Comparison of ENCODE assay signal across 1 cellular context in the genomic region with DNA sequence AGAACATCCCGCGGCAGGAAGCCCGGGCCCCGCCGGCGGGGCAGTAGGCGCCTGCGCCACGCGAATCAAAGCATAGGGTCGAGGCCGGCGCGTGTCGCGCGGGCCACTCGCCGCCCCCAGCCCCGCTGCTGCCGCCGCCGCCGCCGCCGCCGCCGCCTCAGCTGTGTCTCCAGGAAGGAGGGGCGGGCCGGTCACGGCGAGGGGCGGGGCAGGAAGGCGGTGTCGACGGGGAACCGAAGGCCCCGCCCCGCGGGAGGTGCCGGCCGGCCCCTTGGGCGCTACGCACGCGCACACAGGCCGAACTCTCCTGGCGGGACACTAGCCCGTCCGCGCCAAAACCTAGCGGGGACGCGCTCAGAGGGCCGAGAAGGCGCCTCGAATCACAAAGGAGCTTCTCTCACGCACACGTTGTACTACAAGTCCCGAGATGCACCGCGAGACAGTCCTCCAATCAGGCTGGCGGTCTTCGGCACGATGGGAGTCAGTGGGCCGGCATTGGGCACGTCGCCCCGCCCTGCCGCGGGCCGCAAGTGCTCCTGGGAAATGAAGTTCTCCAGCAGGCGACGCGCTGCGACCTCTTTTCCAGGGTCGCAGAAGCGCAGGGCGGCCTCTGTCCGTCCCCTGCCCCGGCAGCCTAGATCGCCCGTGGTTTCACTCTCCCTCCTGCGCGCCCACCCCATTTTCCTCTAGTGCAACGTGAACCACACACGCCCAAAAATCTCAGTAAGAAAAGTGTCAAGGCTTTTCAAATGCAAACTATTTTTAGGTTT.
TF ChIP-seq lines count a peak whose summit lies in the region.

A gene (minus strand): TSS at position 171 of the 770 bp plus-strand sequence. CDS start 164 bp downstream, at position 7.

TF ChIP-seq in GM12878, 131 proteins besides CTCF, POLR2A, EP300 and RAD21 (continued from another document):
- TF ChIP-seq, protein P1, sequence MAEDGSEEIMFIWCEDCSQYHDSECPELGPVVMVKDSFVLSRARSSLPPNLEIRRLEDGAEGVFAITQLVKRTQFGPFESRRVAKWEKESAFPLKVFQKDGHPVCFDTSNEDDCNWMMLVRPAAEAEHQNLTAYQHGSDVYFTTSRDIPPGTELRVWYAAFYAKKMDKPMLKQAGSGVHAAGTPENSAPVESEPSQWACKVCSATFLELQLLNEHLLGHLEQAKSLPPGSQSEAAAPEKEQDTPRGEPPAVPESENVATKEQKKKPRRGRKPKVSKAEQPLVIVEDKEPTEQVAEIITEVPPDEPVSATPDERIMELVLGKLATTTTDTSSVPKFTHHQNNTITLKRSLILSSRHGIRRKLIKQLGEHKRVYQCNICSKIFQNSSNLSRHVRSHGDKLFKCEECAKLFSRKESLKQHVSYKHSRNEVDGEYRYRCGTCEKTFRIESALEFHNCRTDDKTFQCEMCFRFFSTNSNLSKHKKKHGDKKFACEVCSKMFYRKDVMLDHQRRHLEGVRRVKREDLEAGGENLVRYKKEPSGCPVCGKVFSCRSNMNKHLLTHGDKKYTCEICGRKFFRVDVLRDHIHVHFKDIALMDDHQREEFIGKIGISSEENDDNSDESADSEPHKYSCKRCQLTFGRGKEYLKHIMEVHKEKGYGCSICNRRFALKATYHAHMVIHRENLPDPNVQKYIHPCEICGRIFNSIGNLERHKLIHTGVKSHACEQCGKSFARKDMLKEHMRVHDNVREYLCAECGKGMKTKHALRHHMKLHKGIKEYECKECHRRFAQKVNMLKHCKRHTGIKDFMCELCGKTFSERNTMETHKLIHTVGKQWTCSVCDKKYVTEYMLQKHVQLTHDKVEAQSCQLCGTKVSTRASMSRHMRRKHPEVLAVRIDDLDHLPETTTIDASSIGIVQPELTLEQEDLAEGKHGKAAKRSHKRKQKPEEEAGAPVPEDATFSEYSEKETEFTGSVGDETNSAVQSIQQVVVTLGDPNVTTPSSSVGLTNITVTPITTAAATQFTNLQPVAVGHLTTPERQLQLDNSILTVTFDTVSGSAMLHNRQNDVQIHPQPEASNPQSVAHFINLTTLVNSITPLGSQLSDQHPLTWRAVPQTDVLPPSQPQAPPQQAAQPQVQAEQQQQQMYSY (CRISPR knock-in tag; IDR thresholded peaks at IDR 0.05): no peak
- TF ChIP-seq PAX5 (IDR thresholded peaks at IDR 0.05; ENCODE audit: borderline replicate concordance, low read depth, low read length) (no peak), ZNF217 (IDR thresholded peaks at IDR 0.05) (peak; percentile 21; the same call in 1 of the 2 replicates), RAD51 (IDR thresholded peaks at IDR 0.05) (peak; percentile 80), CHD2 (IDR thresholded peaks at IDR 0.05; ENCODE audit: borderline replicate concordance, low read depth, low read length) (peak; percentile 85; the same call in 1 of the 2 replicates), YY1 (IDR thresholded peaks at IDR 0.05; ENCODE audit: low read depth, low read length) (peak; percentile 84), CBFB (IDR thresholded peaks at IDR 0.05; ENCODE audit: low read depth) (no peak), NR2C1 (IDR thresholded peaks at IDR 0.05) (peak; percentile 71), JUNB (IDR thresholded peaks at IDR 0.05) (no peak), HDAC2 (IDR thresholded peaks at IDR 0.05) (no peak), POLR2AphosphoS2 (IDR thresholded peaks at IDR 0.05; ENCODE audit: low read depth, low read length) (no peak), HDGF (IDR thresholded peaks at IDR 0.05) (peak; percentile 97), TBL1XR1 (IDR thresholded peaks at IDR 0.05; ENCODE audit: low read depth, low read length) (no peak), MEF2A (IDR thresholded peaks at IDR 0.05; ENCODE audit: insufficient read depth, low read depth, low read length) (0 out of 2 replicates have a peak, but pooled peaks have one; percentile 3), RUNX3 (IDR thresholded peaks at IDR 0.05; ENCODE audit: low read length) (peak; percentile 38; the same call in 1 of the 2 replicates), SP1 (IDR thresholded peaks at IDR 0.05; ENCODE audit: low read depth, low read length) (peak; percentile 84), CREM (IDR thresholded peaks at IDR 0.05; ENCODE audit: low read depth) (peak; percentile 93), IKZF1 (conservative IDR thresholded peaks at IDR 0.05) (peak; percentile 99), SREBF1 (IDR thresholded peaks at IDR 0.05; ENCODE audit: low read length) (peak; percentile 75; the same call in 1 of the 2 replicates), BRCA1 (IDR thresholded peaks at IDR 0.05; ENCODE audit: low read depth, low read length) (no peak), LARP7 (IDR thresholded peaks at IDR 0.05) (peak; percentile 42; the same call in 1 of the 2 replicates), CREB1 (IDR thresholded peaks at IDR 0.05; ENCODE audit: low read depth) (peak; percentile 88), HCFC1 (IDR thresholded peaks at IDR 0.05; ENCODE audit: low read length) (peak; percentile 95), SMAD1 (IDR thresholded peaks at IDR 0.05; ENCODE audit: low read depth, partially characterized antibody) (no peak), RB1 (IDR thresholded peaks at IDR 0.05; ENCODE audit: borderline replicate concordance) (peak; percentile 63; the same call in 1 of the 2 replicates)
- TF ChIP-seq, protein P2, sequence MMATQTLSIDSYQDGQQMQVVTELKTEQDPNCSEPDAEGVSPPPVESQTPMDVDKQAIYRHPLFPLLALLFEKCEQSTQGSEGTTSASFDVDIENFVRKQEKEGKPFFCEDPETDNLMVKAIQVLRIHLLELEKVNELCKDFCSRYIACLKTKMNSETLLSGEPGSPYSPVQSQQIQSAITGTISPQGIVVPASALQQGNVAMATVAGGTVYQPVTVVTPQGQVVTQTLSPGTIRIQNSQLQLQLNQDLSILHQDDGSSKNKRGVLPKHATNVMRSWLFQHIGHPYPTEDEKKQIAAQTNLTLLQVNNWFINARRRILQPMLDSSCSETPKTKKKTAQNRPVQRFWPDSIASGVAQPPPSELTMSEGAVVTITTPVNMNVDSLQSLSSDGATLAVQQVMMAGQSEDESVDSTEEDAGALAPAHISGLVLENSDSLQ (IDR thresholded peaks at IDR 0.05): peak; percentile 28; the same call in 1 of the 2 replicates
- TF ChIP-seq, protein P3, sequence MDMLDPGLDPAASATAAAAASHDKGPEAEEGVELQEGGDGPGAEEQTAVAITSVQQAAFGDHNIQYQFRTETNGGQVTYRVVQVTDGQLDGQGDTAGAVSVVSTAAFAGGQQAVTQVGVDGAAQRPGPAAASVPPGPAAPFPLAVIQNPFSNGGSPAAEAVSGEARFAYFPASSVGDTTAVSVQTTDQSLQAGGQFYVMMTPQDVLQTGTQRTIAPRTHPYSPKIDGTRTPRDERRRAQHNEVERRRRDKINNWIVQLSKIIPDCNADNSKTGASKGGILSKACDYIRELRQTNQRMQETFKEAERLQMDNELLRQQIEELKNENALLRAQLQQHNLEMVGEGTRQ (IDR thresholded peaks at IDR 0.05; ENCODE audit: borderline replicate concordance, low read depth, low read length): peak; percentile 71
- TF ChIP-seq, protein P4, sequence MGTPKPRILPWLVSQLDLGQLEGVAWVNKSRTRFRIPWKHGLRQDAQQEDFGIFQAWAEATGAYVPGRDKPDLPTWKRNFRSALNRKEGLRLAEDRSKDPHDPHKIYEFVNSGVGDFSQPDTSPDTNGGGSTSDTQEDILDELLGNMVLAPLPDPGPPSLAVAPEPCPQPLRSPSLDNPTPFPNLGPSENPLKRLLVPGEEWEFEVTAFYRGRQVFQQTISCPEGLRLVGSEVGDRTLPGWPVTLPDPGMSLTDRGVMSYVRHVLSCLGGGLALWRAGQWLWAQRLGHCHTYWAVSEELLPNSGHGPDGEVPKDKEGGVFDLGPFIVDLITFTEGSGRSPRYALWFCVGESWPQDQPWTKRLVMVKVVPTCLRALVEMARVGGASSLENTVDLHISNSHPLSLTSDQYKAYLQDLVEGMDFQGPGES (IDR thresholded peaks at IDR 0.05): 0 out of 2 replicates have a peak, but pooled peaks have one; percentile 30
- TF ChIP-seq, protein P5, sequence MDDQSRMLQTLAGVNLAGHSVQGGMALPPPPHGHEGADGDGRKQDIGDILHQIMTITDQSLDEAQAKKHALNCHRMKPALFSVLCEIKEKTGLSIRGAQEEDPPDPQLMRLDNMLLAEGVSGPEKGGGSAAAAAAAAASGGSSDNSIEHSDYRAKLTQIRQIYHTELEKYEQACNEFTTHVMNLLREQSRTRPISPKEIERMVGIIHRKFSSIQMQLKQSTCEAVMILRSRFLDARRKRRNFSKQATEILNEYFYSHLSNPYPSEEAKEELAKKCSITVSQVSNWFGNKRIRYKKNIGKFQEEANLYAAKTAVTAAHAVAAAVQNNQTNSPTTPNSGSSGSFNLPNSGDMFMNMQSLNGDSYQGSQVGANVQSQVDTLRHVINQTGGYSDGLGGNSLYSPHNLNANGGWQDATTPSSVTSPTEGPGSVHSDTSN (IDR thresholded peaks at IDR 0.05; ENCODE audit: insufficient replicate concordance, low read depth, low read length): no peak
